21 cellular contexts compared by ENCODE assay signal in genomic region chr2:145108959-145109710, GRCh38.
"Had no signal": no experiment of that assay in that cellular context is flagged by ENCODE, and none has a peak within 500 bp of the region (broad histone marks: within the 10 kb centered on the region; RNA-seq: fewer than 3 reads in every experiment).

No MANE protein-coding gene starts in this region.

- H3K9me3 ChIP-seq: upper lobe of right lung had no signal

- DNase-seq: activated CD4-positive, alpha-beta T cell treated with anti-CD3 and anti-CD28 coated beads, Interleukin-2, amount 50 U/mL, for 48 hours; activated CD4-positive, CD25-positive, alpha-beta regulatory T cell treated with anti-CD3 and anti-CD28 coated beads, Interleukin-2, amount 50 U/mL, for 72 hours; activated CD8-positive, alpha-beta memory T cell treated with anti-CD3 and anti-CD28 coated beads, Interleukin-2, amount 10 ng/mL, durations not matched to agents 7 days and 5 days; activated effector memory CD4-positive, alpha-beta T cell treated with Interleukin-2 at 50 U/mL for 16 hours; activated T-cell treated with anti-CD3 and anti-CD28 coated beads, Interleukin-2, amount 50 U/mL, for 24 hours; amniotic stem cell; erythroblast; foreskin fibroblast; head of caudate nucleus; mammary epithelial cell; spleen; stimulated activated CD4-positive, alpha-beta T cell treated with anti-CD3 and anti-CD28 coated beads, Interleukin-1b, Interleukin-23, amount 100 ng/mL, for 48 hours; stimulated activated naive CD4-positive, alpha-beta T cell; substantia nigra; SW 1271; upper lobe of right lung had no signal

- H3K9ac ChIP-seq: parathyroid adenoma had no signal

- H2AFZ ChIP-seq: parathyroid adenoma had no signal

- ATAC-seq: activated CD8-positive, alpha-beta memory T cell treated with anti-CD3 and anti-CD28 coated beads, Interleukin-2, amount 10 ng/mL, durations not matched to agents 7 days and 5 days; activated naive CD4-positive, alpha-beta T cell treated with anti-CD3 and anti-CD28 coated beads, Interleukin-2, amount 50 U/mL, for 72 hours; upper lobe of right lung had no signal

- H3K4me1 Mint-ChIP-seq: activated CD8-positive, alpha-beta memory T cell treated with anti-CD3 and anti-CD28 coated beads, Interleukin-2, amount 10 ng/mL, durations not matched to agents 7 days and 5 days had no signal

- H3K9me3 Mint-ChIP-seq: activated T-cell treated with anti-CD3 and anti-CD28 coated beads, Interleukin-2, amount 50 U/mL, for 24 hours; dendritic cell treated with granulocyte-macrophage colony-stimulating factor and Interleukin-4, amounts not matched to agents 40 ng/mL and 50 ng/mL, for 4 days had no signal

- H3K27ac Mint-ChIP-seq: activated CD8-positive, alpha-beta memory T cell treated with anti-CD3 and anti-CD28 coated beads, Interleukin-2, amount 10 ng/mL, durations not matched to agents 7 days and 5 days; activated naive CD4-positive, alpha-beta T cell treated with anti-CD3 and anti-CD28 coated beads, Interleukin-2, amount 50 U/mL, for 72 hours; activated T-cell treated with anti-CD3 and anti-CD28 coated beads, Interleukin-2, amount 50 U/mL, for 24 hours; brain; dendritic cell treated with granulocyte-macrophage colony-stimulating factor and Interleukin-4, amounts not matched to agents 40 ng/mL and 50 ng/mL, for 4 days; T-helper 2 cell treated with Interferon-gamma antibody and Interleukin-4, amounts not matched to agents 5 μg/mL and 100 μg/mL, for 36 hours had no signal

- H3K4me1 ChIP-seq: parathyroid adenoma, spleen, upper lobe of right lung had no signal

- H3K27me3 ChIP-seq: spleen, upper lobe of right lung had no signal

- H3K27ac ChIP-seq: parathyroid adenoma, spleen, upper lobe of right lung had no signal

- H3K36me3 Mint-ChIP-seq: activated CD8-positive, alpha-beta memory T cell treated with anti-CD3 and anti-CD28 coated beads, Interleukin-2, amount 10 ng/mL, durations not matched to agents 7 days and 5 days; activated naive CD4-positive, alpha-beta T cell treated with anti-CD3 and anti-CD28 coated beads, Interleukin-2, amount 50 U/mL, for 72 hours; brain had no signal

- H3K36me3 ChIP-seq: spleen, upper lobe of right lung had no signal

- H3K27me3 Mint-ChIP-seq: activated CD8-positive, alpha-beta memory T cell treated with anti-CD3 and anti-CD28 coated beads, Interleukin-2, amount 10 ng/mL, durations not matched to agents 7 days and 5 days; activated T-cell treated with anti-CD3 and anti-CD28 coated beads, Interleukin-2, amount 50 U/mL, for 24 hours; dendritic cell treated with granulocyte-macrophage colony-stimulating factor and Interleukin-4, amounts not matched to agents 40 ng/mL and 50 ng/mL, for 4 days had no signal

- H3K4me3 Mint-ChIP-seq: activated CD8-positive, alpha-beta memory T cell treated with anti-CD3 and anti-CD28 coated beads, Interleukin-2, amount 10 ng/mL, durations not matched to agents 7 days and 5 days; activated T-cell treated with anti-CD3 and anti-CD28 coated beads, Interleukin-2, amount 50 U/mL, for 24 hours; brain; dendritic cell treated with granulocyte-macrophage colony-stimulating factor and Interleukin-4, amounts not matched to agents 40 ng/mL and 50 ng/mL, for 4 days; T-helper 2 cell treated with Interferon-gamma antibody and Interleukin-4, amounts not matched to agents 5 μg/mL and 100 μg/mL, for 36 hours had no signal

- H3K4me3 ChIP-seq: spleen, upper lobe of right lung had no signal
